18 cellular contexts compared by ENCODE assay signal in the genomic region with DNA sequence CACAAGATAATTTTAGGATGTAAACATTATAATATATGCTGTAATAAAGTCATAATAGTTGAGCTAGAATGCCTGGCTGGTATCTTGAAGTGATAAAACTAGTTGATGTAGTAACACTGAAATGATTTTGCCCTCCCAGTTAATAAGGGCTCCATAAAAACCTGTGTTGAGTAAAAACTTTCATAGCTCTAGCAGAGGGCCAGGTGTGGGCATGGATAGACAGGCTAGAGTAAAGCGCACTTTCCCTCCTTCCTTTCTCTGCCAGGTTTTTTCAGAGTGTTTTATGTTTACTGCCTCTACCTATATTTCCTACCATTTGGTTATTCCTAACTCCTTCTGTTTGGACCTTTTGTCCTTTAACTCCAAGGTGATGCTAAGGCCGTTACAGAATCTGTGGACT. TPM values are rescaled to one million over a fixed set of nuclear protein-coding genes. Genes with fewer than 3 reads are reported as not detected.
DNase-seq lines count a peak whose midpoint lies in the region; ATAC-seq and TF ChIP-seq lines count a peak whose summit lies in the region.
"Had no signal": no experiment of that assay in that cellular context is flagged by ENCODE, and none has a peak within 500 bp of the region (broad histone marks: within the 10 kb centered on the region; RNA-seq: fewer than 3 reads in every experiment).

No MANE protein-coding gene starts in this region.

- H3K36me3 ChIP-seq in PC-9 (ENCODE audit: low read depth) (peaks cover 80% of the 10 kb centered on the region), hepatocyte (replicated peaks; ENCODE audit: insufficient read depth, low read depth) (peaks cover 24% of the 10 kb centered on the region), gastrocnemius medialis (peaks cover 0 to 46% of the 10 kb centered on the region in 2 donors)

- no peak for TF ChIP-seq POLR2A in gastrocnemius medialis (IDR thresholded peaks at IDR 0.05)

- intact Hi-C loops in PC-9 (cut with micrococcal nuclease; ENCODE audit: unreplicated experiment), result no loop called here
- intact Hi-C loops in gastrocnemius medialis (cut with DNase I; ENCODE audit: low total_unique reads), result no loop called here

- no peak for DNase-seq in activated CD4-positive, alpha-beta T cell treated with anti-CD3 and anti-CD28 coated beads, Interleukin-2, amount 10 ng/mL, durations not matched to agents 7 days and 5 days
- DNase-seq in activated CD4-positive, alpha-beta T cell treated with anti-CD3 and anti-CD28 coated beads, Interleukin-2, amount 50 U/mL, for 48 hours, result no peak
- DNase-seq in PC-9 (no peak), hepatocyte (ENCODE audit: low spot score) (no peak), gastrocnemius medialis (no peak), NCI-H1436 (lab: John Stamatoyannopoulos, UW) (no peak), mesothelial cell of epicardium (ENCODE audit: low spot score in 2 of 2, unreplicated experiment in 2 of 2) (no peak)
- DNase-seq: 8988T; activated CD4-positive, CD25-positive, alpha-beta regulatory T cell; activated gamma-delta T cell treated with Interleukin-2 at 50 U/mL for 16 hours; BE2C; left cardiac atrium; midbrain; NCI-H1105 treated with DMSO at 0.1 percent for 48 hours; NCI-H510A treated with DMSO at 0.1 percent for 48 hours; SK-N-SH; stimulated activated CD4-positive, alpha-beta T cell treated with anti-CD3 and anti-CD28 coated beads, Interleukin-12 subunit alpha, Interleukin-12 subunit beta, amount 100 ng/mL, for 4 hours had no signal

- no peak overlapping the region for H3K4me3 Mint-ChIP-seq in activated CD4-positive, alpha-beta T cell treated with anti-CD3 and anti-CD28 coated beads, Interleukin-2, amount 10 ng/mL, durations not matched to agents 7 days and 5 days
- no peak overlapping the region for H3K4me3 Mint-ChIP-seq in mesothelial cell of epicardium

- TF ChIP-seq CTCF in PC-9 (conservative IDR thresholded peaks at IDR 0.05) (no peak), hepatocyte (IDR thresholded peaks at IDR 0.05; ENCODE audit: poor library complexity) (no peak), gastrocnemius medialis (IDR thresholded peaks at IDR 0.05 in 4 of 5, conservative IDR thresholded peaks at IDR 0.05 in 1 of 5) (no peak), mesothelial cell of epicardium (IDR thresholded peaks at IDR 0.05; ENCODE audit: unreplicated experiment) (no peak)

- H3F3A ChIP-seq in PC-9 (ENCODE audit: insufficient read depth, low read depth), result peaks cover 61% of the 10 kb centered on the region

- no peak overlapping the region for H3K4me3 ChIP-seq in PC-9
- H3K4me3 ChIP-seq in hepatocyte, result no peak overlapping the region
- H3K4me3 ChIP-seq in gastrocnemius medialis, result no peak overlapping the region

- peaks cover 77% of the 10 kb centered on the region for H3K36me3 Mint-ChIP-seq in activated CD4-positive, alpha-beta T cell treated with anti-CD3 and anti-CD28 coated beads, Interleukin-2, amount 10 ng/mL, durations not matched to agents 7 days and 5 days (ENCODE audit: low read depth)
- H3K36me3 Mint-ChIP-seq in mesothelial cell of epicardium, result peaks cover 42% of the 10 kb centered on the region

- 86% methylated on average over 2 of the region's 2 CpGs for WGBS in hepatocyte (ENCODE audit: low lambda C conversion rate, missing lambda C conversion rate)

- H3K27me3 ChIP-seq in PC-9 (ENCODE audit: insufficient read depth, low read depth) (no peaks in the 10 kb centered on the region), hepatocyte (no peaks in the 10 kb centered on the region), gastrocnemius medialis (no peaks in the 10 kb centered on the region)
- H3K27me3 ChIP-seq: BE2C had no signal

- no peak overlapping the region for H2AFZ ChIP-seq in PC-9
- no peak overlapping the region for H2AFZ ChIP-seq in hepatocyte

- peak overlapping the region; percentile 26 for H3K27ac Mint-ChIP-seq in activated CD4-positive, alpha-beta T cell treated with anti-CD3 and anti-CD28 coated beads, Interleukin-2, amount 10 ng/mL, durations not matched to agents 7 days and 5 days
- H3K27ac Mint-ChIP-seq in mesothelial cell of epicardium, result no peak overlapping the region

- in situ Hi-C loops in gastrocnemius medialis (cut with MboI; ENCODE audit: low sequenced_read_pairs in 4 of 4), result no loop called here

- H3K9me3 ChIP-seq in PC-9 (ENCODE audit: insufficient read depth, low read depth) (no peaks in the 10 kb centered on the region), hepatocyte (ENCODE audit: low read depth) (no peaks in the 10 kb centered on the region), gastrocnemius medialis (no peaks in the 10 kb centered on the region)
- H3K9me3 ChIP-seq: BE2C, SK-N-SH had no signal

- CTCF ChIA-PET in activated CD4-positive, alpha-beta T cell treated with anti-CD3 and anti-CD28 coated beads, Interleukin-2, amount 10 ng/mL, durations not matched to agents 7 days and 5 days (lab: Charles Lee), result interaction anchor here (1.2 to 3.2 kb wide), 7 partner anchors 9 to 116 kb away, joined by 3 to 29 read pairs (median 5); no protein-coding TSS in a partner anchor
- CTCF ChIA-PET in PC-9 (lab: Charles Lee), result no interaction called here

- H3K27ac ChIP-seq in PC-9 (peak overlapping the region; percentile 11; the same call in 1 of the 2 replicates), hepatocyte (peak overlapping the region; percentile 29), gastrocnemius medialis (peak overlapping the region; percentile 33 to 91 (median 51))

- no TSS peak for BruUV-seq in PC-9 (replicated peaks; lab: Mats Ljungman, UMichigan)

- H4K20me1 ChIP-seq in PC-9 (ENCODE audit: insufficient read depth) (no peaks in the 10 kb centered on the region), hepatocyte (ENCODE audit: insufficient read depth, poor library complexity, severe bottlenecking) (peaks cover 10% of the 10 kb centered on the region)

- H3K79me2 ChIP-seq in PC-9 (ENCODE audit: low read depth), result peaks cover 95% of the 10 kb centered on the region
- H3K79me2 ChIP-seq in hepatocyte, result peaks cover 99% of the 10 kb centered on the region

- POLR2A ChIA-PET in activated CD4-positive, alpha-beta T cell treated with anti-CD3 and anti-CD28 coated beads, Interleukin-2, amount 10 ng/mL, durations not matched to agents 7 days and 5 days (lab: Charles Lee), result no interaction called here
- POLR2A ChIA-PET in PC-9 (lab: Charles Lee; ENCODE audit: unreplicated experiment), result interaction anchor here (0.6 kb wide), 1 partner anchor 123 kb away, joined by 4 read pairs; no protein-coding TSS in a partner anchor

- H3K4me2 ChIP-seq in PC-9, result no peak overlapping the region
- H3K4me2 ChIP-seq in hepatocyte, result no peak overlapping the region
- H3K4me2 ChIP-seq: SK-N-SH had no signal

- H3K4me1 Mint-ChIP-seq in activated CD4-positive, alpha-beta T cell treated with anti-CD3 and anti-CD28 coated beads, Interleukin-2, amount 10 ng/mL, durations not matched to agents 7 days and 5 days, result peaks cover 62% of the 10 kb centered on the region
- peaks cover 38% of the 10 kb centered on the region for H3K4me1 Mint-ChIP-seq in mesothelial cell of epicardium

- H3K27me3 Mint-ChIP-seq in activated CD4-positive, alpha-beta T cell treated with anti-CD3 and anti-CD28 coated beads, Interleukin-2, amount 10 ng/mL, durations not matched to agents 7 days and 5 days, result no peaks in the 10 kb centered on the region
- H3K27me3 Mint-ChIP-seq in mesothelial cell of epicardium (ENCODE audit: low read depth), result no peaks in the 10 kb centered on the region

- ATAC-seq in gastrocnemius medialis (no peak), GM19455 (IDR thresholded peaks at IDR 0.05; ENCODE audit: unreplicated experiment) (no peak)
- ATAC-seq: left cardiac atrium had no signal

- peaks cover 28% of the 10 kb centered on the region for H3K4me1 ChIP-seq in PC-9 (replicated peaks; ENCODE audit: insufficient read depth)
- peaks cover 38% of the 10 kb centered on the region for H3K4me1 ChIP-seq in hepatocyte (ENCODE audit: insufficient read depth)
- H3K4me1 ChIP-seq in gastrocnemius medialis, result peaks cover 79 to 84% of the 10 kb centered on the region in 2 donors

- H3K9me2 ChIP-seq in PC-9 (ENCODE audit: insufficient read depth) (no peaks in the 10 kb centered on the region), hepatocyte (replicated peaks; ENCODE audit: insufficient read depth) (no peaks in the 10 kb centered on the region)
- H3K9me2 ChIP-seq: SK-N-SH had no signal

- no peaks in the 10 kb centered on the region for H3K9me3 Mint-ChIP-seq in activated CD4-positive, alpha-beta T cell treated with anti-CD3 and anti-CD28 coated beads, Interleukin-2, amount 10 ng/mL, durations not matched to agents 7 days and 5 days
- H3K9me3 Mint-ChIP-seq in mesothelial cell of epicardium, result no peaks in the 10 kb centered on the region

RNA-seq across cellular contexts. Expression of a gene that starts 25.3 kb away (rescaled TPM):
- 100 to 1,000 TPM; 129 to 148 TPM for total RNA-seq in activated CD4-positive, alpha-beta T cell treated with anti-CD3 and anti-CD28 coated beads, Interleukin-2, amount 10 ng/mL, durations not matched to agents 7 days and 5 days
- total RNA-seq in PC-9 (2021) (105 and 120 TPM in 2 replicates), hepatocyte (101 and 133 TPM in 2 replicates), gastrocnemius medialis (10 to 100 TPM; 26.9 to 55.5 (median 33.7) TPM), mesothelial cell of epicardium (178 to 183 TPM (median 180 TPM) in 3 replicates)
- 49.3 and 68.3 TPM in 2 replicates for polyA plus RNA-seq in hepatocyte
